In genomic region chr7:8567626-8568025, GRCh38 we compare ENCODE assay signal across 28 cellular contexts.
DNase-seq lines count a peak whose midpoint lies in the region; ATAC-seq lines count a peak whose summit lies in the region.
"Had no signal": no experiment of that assay in that cellular context is flagged by ENCODE, and none has a peak within 500 bp of the region (broad histone marks: within the 10 kb centered on the region; RNA-seq: fewer than 3 reads in every experiment).

No MANE protein-coding gene starts in this region.

- intact Hi-C loops in Right ventricle myocardium superior (cut with DNase I): no loop called here

- in situ Hi-C loops in G401 (cut with HindIII; ENCODE audit: low sequenced_read_pairs): no loop called here

- no peak for ATAC-seq in GM18870 (IDR thresholded peaks at IDR 0.05; ENCODE audit: unreplicated experiment)
- ATAC-seq in Right ventricle myocardium superior (ENCODE audit: poor library complexity): no peak
- ATAC-seq: A549; CD8-positive, alpha-beta T cell had no signal

- DNase-seq in G401 (ENCODE audit: low spot score) (peak; percentile 88), NCI-H69 (lab: John Stamatoyannopoulos, UW) (peak; percentile 45), cerebellar cortex (ENCODE audit: low spot score) (peak; percentile 85), cerebellum (ENCODE audit: low spot score) (peak; percentile 21), Right ventricle myocardium superior (no peak), iPS-NIHi11 (ENCODE audit: low spot score) (no peak)
- no peak for DNase-seq in activated CD8-positive, alpha-beta memory T cell treated with anti-CD3 and anti-CD28 coated beads for 24 hours
- DNase-seq: 8988T; ACHN; AML-193; BE2C; Caco-2; Calu3; CD4-positive, alpha-beta memory T cell; CD4-positive, alpha-beta T cell; CD4-positive, CD25-positive, alpha-beta regulatory T cell; CD8-positive, alpha-beta memory T cell; CD8-positive, alpha-beta T cell; COR-L47; DMS 273 treated with DMSO at 0.1 percent for 48 hours; DMS153; DMS53; DMS79; DMS79 treated with DMSO at 0.1 percent for 48 hours; DND-41; EL had no signal

Comparison
In these comparisons a context has a peak if more than half of its experiments do, and no peak if none do; other contexts are left out.
1. DNase-seq: peak in G401 (single experiment), NCI-H69 (single experiment), cerebellar cortex (single experiment) and cerebellum (single experiment); none in Right ventricle myocardium superior (single experiment), activated CD8-positive, alpha-beta memory T cell treated with anti-CD3 and anti-CD28 coated beads for 24 hours (single experiment) and iPS-NIHi11 (single experiment).